ENCODE assay signal across 36 cellular contexts in genomic region chr18:74132201-74132600, GRCh38. TPM values are rescaled to one million over a fixed set of nuclear protein-coding genes. Genes with fewer than 3 reads are reported as not detected.
"Had no signal": no experiment of that assay in that cellular context is flagged by ENCODE, and none has a peak within 500 bp of the region (broad histone marks: within the 10 kb centered on the region; RNA-seq: fewer than 3 reads in every experiment).

No MANE protein-coding gene starts in this region.

- H3K36me3 Mint-ChIP-seq: activated naive CD4-positive, alpha-beta T cell treated with anti-CD3 and anti-CD28 coated beads, Interleukin-2, amount 50 U/mL, for 72 hours; WTC11 had no signal

- H3K27me3 ChIP-seq: MG63, SJCRH30 had no signal

- H3K9me3 ChIP-seq: MG63, SJCRH30 had no signal

- H3K9me3 Mint-ChIP-seq: activated CD4-positive, alpha-beta memory T cell treated with anti-CD3 and anti-CD28 coated beads for 36 hours; activated naive CD4-positive, alpha-beta T cell treated with anti-CD3 and anti-CD28 coated beads for 36 hours; activated naive CD4-positive, alpha-beta T cell treated with anti-CD3 and anti-CD28 coated beads, Interleukin-2, amount 50 U/mL, for 72 hours; activated naive CD8-positive, alpha-beta T cell treated with anti-CD3 and anti-CD28 coated beads, Interleukin-2, amount 50 U/mL, for 24 hours; activated T-cell treated with anti-CD3 and anti-CD28 coated beads, Interleukin-2, amount 50 U/mL, for 4 hours; activated T-helper 1 cell treated with anti-CD3 and anti-CD28 coated beads, Interleukin-12 subunit alpha, Interleukin-12 subunit beta, Interleukin-2, Interleukin-4 antibody, amounts not matched to agents 30 ng/mL and 10 ng/mL and 1 ng/mL, durations not matched to agents 14 hours and 24 hours and 36 hours; T-helper 1 cell treated with Interleukin-12 subunit alpha and Interleukin-12 subunit beta and Interleukin-4 antibody, amounts not matched to agents 30 μg/mL and 1 μg/mL, for 36 hours; T-helper 2 cell treated with Interferon-gamma antibody and Interleukin-4, amounts not matched to agents 5 μg/mL and 100 μg/mL, for 36 hours had no signal

- H3K27ac Mint-ChIP-seq: activated CD4-positive, alpha-beta memory T cell treated with anti-CD3 and anti-CD28 coated beads for 36 hours; activated naive CD4-positive, alpha-beta T cell treated with anti-CD3 and anti-CD28 coated beads for 36 hours; activated naive CD4-positive, alpha-beta T cell treated with anti-CD3 and anti-CD28 coated beads, Interleukin-2, amount 50 U/mL, for 72 hours; activated naive CD8-positive, alpha-beta T cell treated with anti-CD3 and anti-CD28 coated beads, Interleukin-2, amount 50 U/mL, for 24 hours; activated T-helper 1 cell treated with anti-CD3 and anti-CD28 coated beads, Interleukin-12 subunit alpha, Interleukin-12 subunit beta, Interleukin-2, Interleukin-4 antibody, amounts not matched to agents 30 ng/mL and 10 ng/mL and 1 ng/mL, durations not matched to agents 14 hours and 24 hours and 36 hours; T-helper 1 cell treated with Interleukin-12 subunit alpha and Interleukin-12 subunit beta and Interleukin-4 antibody, amounts not matched to agents 30 μg/mL and 1 μg/mL, for 36 hours; T-helper 2 cell treated with Interferon-gamma antibody and Interleukin-4, amounts not matched to agents 5 μg/mL and 100 μg/mL, for 36 hours; WTC11 had no signal

- DNase-seq: activated CD4-positive, alpha-beta memory T cell treated with anti-CD3 and anti-CD28 coated beads for 36 hours; activated CD4-positive, alpha-beta T cell treated with anti-CD3 and anti-CD28 coated beads for 4 hours; activated CD4-positive, alpha-beta T cell treated with anti-CD3 and anti-CD28 coated beads, Interleukin-2, amount 50 U/mL, for 1 hour; activated CD8-positive, alpha-beta memory T cell treated with anti-CD3 and anti-CD28 coated beads, Interleukin-2, amount 50 U/mL, for 4 hours; activated gamma-delta T cell treated with Interleukin-2 at 50 U/mL for 16 hours; activated naive CD4-positive, alpha-beta T cell treated with anti-CD3 and anti-CD28 coated beads for 36 hours; activated naive CD8-positive, alpha-beta T cell treated with anti-CD3 and anti-CD28 coated beads, Interleukin-2, amount 50 U/mL, for 24 hours; activated T-cell treated with anti-CD3 and anti-CD28 coated beads for 4 hours; activated T-cell treated with anti-CD3 and anti-CD28 coated beads, Interleukin-2, amount 50 U/mL, for 4 hours; amniotic stem cell; aorta; caudate nucleus; cerebellar nuclear complex; Kasumi-1; KG1; MG63; NCI-H1048; NCI-H1105 treated with DMSO at 0.1 percent for 48 hours; NCI-H1436; NCI-H1694; NCI-H1930; NCI-H2081 treated with DMSO at 0.1 percent for 48 hours; NCI-H226; NCI-H446 treated with DMSO at 0.1 percent for 48 hours; NCI-H524; NCI-H69; NCI-H82; SHP77; SJCRH30 had no signal

- H3K4me3 Mint-ChIP-seq: activated CD4-positive, alpha-beta memory T cell treated with anti-CD3 and anti-CD28 coated beads for 36 hours; activated naive CD4-positive, alpha-beta T cell treated with anti-CD3 and anti-CD28 coated beads for 36 hours; activated naive CD8-positive, alpha-beta T cell treated with anti-CD3 and anti-CD28 coated beads, Interleukin-2, amount 50 U/mL, for 24 hours; activated T-cell treated with anti-CD3 and anti-CD28 coated beads, Interleukin-2, amount 50 U/mL, for 4 hours; activated T-helper 1 cell treated with anti-CD3 and anti-CD28 coated beads, Interleukin-12 subunit alpha, Interleukin-12 subunit beta, Interleukin-2, Interleukin-4 antibody, amounts not matched to agents 30 ng/mL and 10 ng/mL and 1 ng/mL, durations not matched to agents 14 hours and 24 hours and 36 hours; T-helper 1 cell treated with Interleukin-12 subunit alpha and Interleukin-12 subunit beta and Interleukin-4 antibody, amounts not matched to agents 30 μg/mL and 1 μg/mL, for 36 hours; T-helper 2 cell treated with Interferon-gamma antibody and Interleukin-4, amounts not matched to agents 5 μg/mL and 100 μg/mL, for 36 hours; WTC11 had no signal

- H3K27me3 Mint-ChIP-seq: activated naive CD8-positive, alpha-beta T cell treated with anti-CD3 and anti-CD28 coated beads, Interleukin-2, amount 50 U/mL, for 24 hours had no signal

- H3K4me3 ChIP-seq: MG63, SJCRH30, SK-N-MC had no signal

- H3K27ac ChIP-seq: SJCRH30, SK-N-MC had no signal

RNA-seq across cellular contexts. Expression of gene FBXO15, which starts 15.4 kb away (rescaled TPM):
- total RNA-seq: bronchial epithelial cell had no signal
